14 cellular contexts compared by ENCODE assay signal in genomic region chr19:43570174-43570791, GRCh38. TPM values are rescaled to one million over a fixed set of nuclear protein-coding genes. Genes with fewer than 3 reads are reported as not detected.
DNase-seq lines count a peak whose midpoint lies in the region; ATAC-seq and TF ChIP-seq lines count a peak whose summit lies in the region.
"Had no signal": no experiment of that assay in that cellular context is flagged by ENCODE, and none has a peak within 500 bp of the region (broad histone marks: within the 10 kb centered on the region; RNA-seq: fewer than 3 reads in every experiment).

No MANE protein-coding gene starts in this region.

- no peaks in the 10 kb centered on the region for H3K36me3 ChIP-seq in upper lobe of right lung

- peak overlapping the region; percentile 34 for H3K27ac Mint-ChIP-seq in activated naive CD8-positive, alpha-beta T cell treated with anti-CD3 and anti-CD28 coated beads for 36 hours
- no peak overlapping the region for H3K27ac Mint-ChIP-seq in activated naive CD8-positive, alpha-beta T cell treated with anti-CD3 and anti-CD28 coated beads, Interleukin-2, amount 50 U/mL, for 24 hours
- peak overlapping the region; percentile 46 to 51 for H3K27ac Mint-ChIP-seq in effector memory CD8-positive, alpha-beta T cell

- no peak for DNase-seq in activated naive CD8-positive, alpha-beta T cell treated with anti-CD3 and anti-CD28 coated beads for 36 hours
- DNase-seq in activated naive CD8-positive, alpha-beta T cell treated with anti-CD3 and anti-CD28 coated beads, Interleukin-2, amount 50 U/mL, for 24 hours, result no peak
- DNase-seq in NCI-H345 treated with DMSO at 0.1 percent for 48 hours (lab: John Stamatoyannopoulos, UW; ENCODE audit: unreplicated experiment) (peak; percentile 44), upper lobe of right lung (no peak), GM10266 (ENCODE audit: extremely low spot score) (no peak), cerebellum (ENCODE audit: low spot score) (no peak), islet precursor cell (no peak)
- no peak for DNase-seq in effector memory CD8-positive, alpha-beta T cell
- DNase-seq: activated T-cell treated with anti-CD3 and anti-CD28 coated beads for 4 hours; AML-193; stimulated activated CD4-positive, alpha-beta T cell treated with anti-CD3 and anti-CD28 coated beads, Interleukin-12 subunit alpha, Interleukin-12 subunit beta, amount 100 ng/mL, for 4 hours; T-helper 2 cell had no signal

- peaks cover 21% of the 10 kb centered on the region for H3K4me1 Mint-ChIP-seq in activated naive CD8-positive, alpha-beta T cell treated with anti-CD3 and anti-CD28 coated beads for 36 hours
- peaks cover 33% of the 10 kb centered on the region for H3K4me1 Mint-ChIP-seq in activated naive CD8-positive, alpha-beta T cell treated with anti-CD3 and anti-CD28 coated beads, Interleukin-2, amount 50 U/mL, for 24 hours
- peaks cover 25 to 40% of the 10 kb centered on the region in 2 donors for H3K4me1 Mint-ChIP-seq in effector memory CD8-positive, alpha-beta T cell (ENCODE audit: low read depth in 2 of 2)

- H3K4me3 ChIP-seq in upper lobe of right lung, result no peak overlapping the region
- H3K4me3 ChIP-seq: esophagus muscularis mucosa had no signal

- no peak overlapping the region for H3K4me3 Mint-ChIP-seq in activated naive CD8-positive, alpha-beta T cell treated with anti-CD3 and anti-CD28 coated beads for 36 hours
- no peak overlapping the region for H3K4me3 Mint-ChIP-seq in activated naive CD8-positive, alpha-beta T cell treated with anti-CD3 and anti-CD28 coated beads, Interleukin-2, amount 50 U/mL, for 24 hours
- H3K4me3 Mint-ChIP-seq in effector memory CD8-positive, alpha-beta T cell, result no peak overlapping the region

- peaks cover 2% of the 10 kb centered on the region for H3K36me3 Mint-ChIP-seq in activated naive CD8-positive, alpha-beta T cell treated with anti-CD3 and anti-CD28 coated beads for 36 hours
- peaks cover 2% of the 10 kb centered on the region for H3K36me3 Mint-ChIP-seq in activated naive CD8-positive, alpha-beta T cell treated with anti-CD3 and anti-CD28 coated beads, Interleukin-2, amount 50 U/mL, for 24 hours (ENCODE audit: low read depth)
- peaks cover 23% of the 10 kb centered on the region for H3K36me3 Mint-ChIP-seq in effector memory CD8-positive, alpha-beta T cell (ENCODE audit: insufficient read depth)

- H3K27ac ChIP-seq in upper lobe of right lung, result no peak overlapping the region
- H3K27ac ChIP-seq: esophagus muscularis mucosa had no signal

- no peaks in the 10 kb centered on the region for H3K9me3 Mint-ChIP-seq in activated naive CD8-positive, alpha-beta T cell treated with anti-CD3 and anti-CD28 coated beads for 36 hours
- H3K9me3 Mint-ChIP-seq in activated naive CD8-positive, alpha-beta T cell treated with anti-CD3 and anti-CD28 coated beads, Interleukin-2, amount 50 U/mL, for 24 hours, result no peaks in the 10 kb centered on the region
- no peaks in the 10 kb centered on the region for H3K9me3 Mint-ChIP-seq in effector memory CD8-positive, alpha-beta T cell

- H3K27me3 Mint-ChIP-seq in activated naive CD8-positive, alpha-beta T cell treated with anti-CD3 and anti-CD28 coated beads for 36 hours, result no peaks in the 10 kb centered on the region
- H3K27me3 Mint-ChIP-seq in activated naive CD8-positive, alpha-beta T cell treated with anti-CD3 and anti-CD28 coated beads, Interleukin-2, amount 50 U/mL, for 24 hours, result no peaks in the 10 kb centered on the region
- H3K27me3 Mint-ChIP-seq in effector memory CD8-positive, alpha-beta T cell, result no peaks in the 10 kb centered on the region

- no peaks in the 10 kb centered on the region for H3K27me3 ChIP-seq in upper lobe of right lung
- H3K27me3 ChIP-seq: esophagus muscularis mucosa had no signal

- no peaks in the 10 kb centered on the region for H3K9me3 ChIP-seq in upper lobe of right lung
- H3K9me3 ChIP-seq: esophagus muscularis mucosa had no signal

- ATAC-seq in activated naive CD8-positive, alpha-beta T cell treated with anti-CD3 and anti-CD28 coated beads, Interleukin-2, amount 50 U/mL, for 24 hours, result no peak
- ATAC-seq in effector memory CD8-positive, alpha-beta T cell (replicated peaks), result no peak
- ATAC-seq in upper lobe of right lung, result peak; percentile 23

- TF ChIP-seq CTCF in upper lobe of right lung (IDR thresholded peaks at IDR 0.05) (no peak), GM10266 (IDR thresholded peaks at IDR 0.05; ENCODE audit: control insufficient read depth, insufficient read depth, low read depth, missing control alignments) (no peak)

- peaks cover 12% of the 10 kb centered on the region for H3K4me1 ChIP-seq in upper lobe of right lung

- intact Hi-C loops in upper lobe of right lung (cut with DNase I), result no loop called here

RNA-seq across cellular contexts. Expression of gene XRCC1, which starts 5.0 kb away (rescaled TPM):
- total RNA-seq in activated naive CD8-positive, alpha-beta T cell treated with anti-CD3 and anti-CD28 coated beads for 36 hours, result 10 to 100 TPM; 35.4 to 36.8 TPM
- total RNA-seq in upper lobe of right lung (23.8 TPM), cerebellum (16.2 TPM)

RNA-seq across cellular contexts. Expression of gene PINLYP, which starts 5.3 kb away (rescaled TPM):
- total RNA-seq in activated naive CD8-positive, alpha-beta T cell treated with anti-CD3 and anti-CD28 coated beads for 36 hours, result 10 to 100 TPM; 14.3 to 16.8 TPM
- 4.7 TPM for total RNA-seq in upper lobe of right lung
- total RNA-seq in cerebellum, result 7.7 TPM
- total RNA-seq: HT-29 had no signal

RNA-seq across cellular contexts. Expression of gene IRGQ, which starts 25.7 kb away (rescaled TPM):
- total RNA-seq in activated naive CD8-positive, alpha-beta T cell treated with anti-CD3 and anti-CD28 coated beads for 36 hours, result 10 to 100 TPM; 19.8 to 24.6 TPM
- total RNA-seq in upper lobe of right lung, result 23.2 TPM
- total RNA-seq in cerebellum, result 76.6 TPM

RNA-seq across cellular contexts. Expression of gene ZNF576, which starts 26.1 kb away (rescaled TPM):
- total RNA-seq in activated naive CD8-positive, alpha-beta T cell treated with anti-CD3 and anti-CD28 coated beads for 36 hours, result 10 to 100 TPM; 11.7 to 14.9 TPM
- total RNA-seq in upper lobe of right lung (16.6 TPM), cerebellum (7.1 TPM)

RNA-seq across cellular contexts. Expression of gene ZNF575, which starts 37.3 kb away (rescaled TPM):
- total RNA-seq in activated naive CD8-positive, alpha-beta T cell treated with anti-CD3 and anti-CD28 coated beads for 36 hours, result 1 to 10 TPM; 2.0 to 2.2 TPM
- total RNA-seq in upper lobe of right lung, result 2.3 TPM
- 0.27 TPM for total RNA-seq in cerebellum
